Comparison of ENCODE assay signal across 8 cellular contexts in the genomic region with DNA sequence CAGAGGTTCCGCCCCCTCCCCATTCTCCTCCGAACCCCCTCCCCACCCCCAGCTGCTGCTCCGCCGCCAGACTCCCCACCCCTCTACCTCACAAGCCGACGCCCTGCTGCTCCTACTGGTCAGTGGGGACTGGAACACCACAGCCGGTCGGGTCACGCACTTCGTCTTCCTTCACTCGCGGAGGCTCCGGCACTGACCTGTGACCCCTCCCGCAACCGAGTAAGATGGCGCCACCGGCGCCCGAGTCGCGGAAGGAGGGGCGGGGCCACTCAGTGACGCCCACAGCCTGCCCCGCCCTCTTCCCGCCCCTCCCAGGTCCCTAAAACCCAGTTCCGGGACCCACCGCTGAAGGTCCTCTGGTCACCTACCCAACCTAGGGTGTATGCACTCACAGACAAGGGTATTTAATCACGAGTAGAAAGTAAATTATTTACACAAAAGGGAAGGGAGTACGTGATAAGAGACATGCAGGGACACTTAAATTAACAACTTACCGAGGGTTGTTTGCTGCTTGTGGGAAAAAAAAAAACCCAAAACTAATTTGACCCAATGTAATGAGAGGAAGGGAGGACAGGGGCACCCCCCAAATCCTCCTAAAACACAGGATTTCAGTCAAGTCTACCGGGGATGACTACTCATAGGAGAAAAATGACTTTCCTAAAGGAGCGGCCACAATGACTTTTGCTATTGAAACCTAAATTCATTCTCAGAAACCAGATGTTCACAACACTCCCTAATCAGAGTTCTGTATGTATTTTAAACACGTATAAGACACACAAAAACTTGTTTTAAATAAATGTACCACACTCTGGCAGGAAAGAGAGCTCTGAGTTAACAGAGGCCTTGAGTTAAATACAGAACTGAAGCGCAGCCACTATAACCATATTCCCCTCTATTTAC. TPM values are rescaled to one million over a fixed set of nuclear protein-coding genes. Genes with fewer than 3 reads are reported as not detected.
DNase-seq lines count a peak whose midpoint lies in the region; ATAC-seq and TF ChIP-seq lines count a peak whose summit lies in the region.

Gene RIT1 (minus strand): TSS at position 194 of the 900 bp plus-strand sequence. CDS start 588 bp downstream, outside the sequence.

- H3K27ac ChIP-seq in RWPE2 (ENCODE audit: poor library complexity, severe bottlenecking) = peak within 1 kb of the TSS; percentile 73

- H3K36me3 Mint-ChIP-seq in activated T-helper 2 cell treated with anti-CD3 and anti-CD28 coated beads, Interferon-gamma antibody, Interleukin-2, Interleukin-4, amounts not matched to agents 10 μg/mL and 5 μg/mL and 100 μg/mL, durations not matched to agents 14 hours and 24 hours and 36 hours (ENCODE audit: low read depth) = peaks cover 78% of the 10 kb centered on the region
- peaks cover 0 to 85% (median 7%) of the 10 kb centered on the region in 3 donors for H3K36me3 Mint-ChIP-seq in naive thymus-derived CD8-positive, alpha-beta T cell

- peak; percentile 50 for DNase-seq in DMS79 (lab: John Stamatoyannopoulos, UW)
- peak; percentile 79 for DNase-seq in KBM-7
- peak; percentile 80 for DNase-seq in RWPE2 (ENCODE audit: low spot score)
- peak; percentile 79 for DNase-seq in activated T-helper 2 cell treated with anti-CD3 and anti-CD28 coated beads, Interferon-gamma antibody, Interleukin-2, Interleukin-4, amounts not matched to agents 10 μg/mL and 5 μg/mL and 100 μg/mL, durations not matched to agents 14 hours and 24 hours and 36 hours (ENCODE audit: low spot score)
- peak; percentile 82 for DNase-seq in fibroblast of peridontal ligament (ENCODE audit: extremely low read depth)
- DNase-seq in naive thymus-derived CD8-positive, alpha-beta T cell = peak; percentile 66 to 91 (median 79)
- DNase-seq in stimulated activated naive CD4-positive, alpha-beta T cell (lab: John Stamatoyannopoulos, UW) = peak; percentile 62 to 83 (median 78)

- intact Hi-C loops in activated T-helper 2 cell treated with anti-CD3 and anti-CD28 coated beads, Interferon-gamma antibody, Interleukin-2, Interleukin-4, amounts not matched to agents 10 μg/mL and 5 μg/mL and 100 μg/mL, durations not matched to agents 14 hours and 24 hours and 36 hours (cut with micrococcal nuclease) = loop anchor here (1.0 to 2.0 kb wide), 2 partner anchors 52 to 65 kb away; partner anchors contain the start of gene SYT11

- H3K9me3 ChIP-seq in RWPE2 (ENCODE audit: severe bottlenecking) = no peaks in the 10 kb centered on the region

- peak within 1 kb of the TSS; percentile 36 for H3K4me3 ChIP-seq in RWPE2 (ENCODE audit: severe bottlenecking)

- H3K4me3 Mint-ChIP-seq in activated T-helper 2 cell treated with anti-CD3 and anti-CD28 coated beads, Interferon-gamma antibody, Interleukin-2, Interleukin-4, amounts not matched to agents 10 μg/mL and 5 μg/mL and 100 μg/mL, durations not matched to agents 14 hours and 24 hours and 36 hours (ENCODE audit: low read depth) = peak within 1 kb of the TSS; percentile 92
- H3K4me3 Mint-ChIP-seq in naive thymus-derived CD8-positive, alpha-beta T cell = peak within 1 kb of the TSS; percentile 95 to 100 (median 98)

- ATAC-seq in GM21619 (IDR thresholded peaks at IDR 0.05; ENCODE audit: unreplicated experiment) (peak; percentile 74), RWPE2 (ENCODE audit: low read depth) (peak; percentile 86)
- ATAC-seq in naive thymus-derived CD8-positive, alpha-beta T cell = peak; percentile 95 to 97

- in situ Hi-C loops in KBM-7 (cut with MboI; ENCODE audit: low pct_unique_long_range_greater_than_20kb, low sequenced_read_pairs) = no loop called here

- peaks cover 8% of the 10 kb centered on the region for H3K4me1 ChIP-seq in RWPE2 (ENCODE audit: insufficient read depth, poor library complexity, severe bottlenecking)

- peaks cover 85% of the 10 kb centered on the region for H3K36me3 ChIP-seq in RWPE2 (ENCODE audit: low read depth)

- H3K4me1 Mint-ChIP-seq in activated T-helper 2 cell treated with anti-CD3 and anti-CD28 coated beads, Interferon-gamma antibody, Interleukin-2, Interleukin-4, amounts not matched to agents 10 μg/mL and 5 μg/mL and 100 μg/mL, durations not matched to agents 14 hours and 24 hours and 36 hours (ENCODE audit: low read depth) = peaks cover 17% of the 10 kb centered on the region
- H3K4me1 Mint-ChIP-seq in naive thymus-derived CD8-positive, alpha-beta T cell = peaks cover 13 to 33% (median 26%) of the 10 kb centered on the region in 4 donors

- POLR2A ChIA-PET in naive thymus-derived CD8-positive, alpha-beta T cell (lab: Charles Lee) = interaction anchor here (0.8 kb wide), 1 partner anchor 79 kb away, joined by 3 read pairs; no protein-coding TSS in a partner anchor

- no peaks in the 10 kb centered on the region for H3K9me3 Mint-ChIP-seq in activated T-helper 2 cell treated with anti-CD3 and anti-CD28 coated beads, Interferon-gamma antibody, Interleukin-2, Interleukin-4, amounts not matched to agents 10 μg/mL and 5 μg/mL and 100 μg/mL, durations not matched to agents 14 hours and 24 hours and 36 hours
- H3K9me3 Mint-ChIP-seq in naive thymus-derived CD8-positive, alpha-beta T cell = no peaks in the 10 kb centered on the region

- no peaks in the 10 kb centered on the region for H3K27me3 Mint-ChIP-seq in activated T-helper 2 cell treated with anti-CD3 and anti-CD28 coated beads, Interferon-gamma antibody, Interleukin-2, Interleukin-4, amounts not matched to agents 10 μg/mL and 5 μg/mL and 100 μg/mL, durations not matched to agents 14 hours and 24 hours and 36 hours (ENCODE audit: low read depth)
- no peaks in the 10 kb centered on the region for H3K27me3 Mint-ChIP-seq in naive thymus-derived CD8-positive, alpha-beta T cell

- no peaks in the 10 kb centered on the region for H3K27me3 ChIP-seq in RWPE2 (ENCODE audit: insufficient read depth, poor library complexity, severe bottlenecking)

- H3K27ac Mint-ChIP-seq in activated T-helper 2 cell treated with anti-CD3 and anti-CD28 coated beads, Interferon-gamma antibody, Interleukin-2, Interleukin-4, amounts not matched to agents 10 μg/mL and 5 μg/mL and 100 μg/mL, durations not matched to agents 14 hours and 24 hours and 36 hours = peak within 1 kb of the TSS; percentile 94
- peak within 1 kb of the TSS; percentile 84 to 99 (median 98) for H3K27ac Mint-ChIP-seq in naive thymus-derived CD8-positive, alpha-beta T cell

- no peak for TF ChIP-seq CTCF in RWPE2 (IDR thresholded peaks at IDR 0.05; ENCODE audit: poor library complexity, severe bottlenecking)

RNA-seq across cellular contexts. Expression of gene RIT1, which starts in this region (rescaled TPM):
- total RNA-seq in activated T-helper 2 cell treated with anti-CD3 and anti-CD28 coated beads, Interferon-gamma antibody, Interleukin-2, Interleukin-4, amounts not matched to agents 10 μg/mL and 5 μg/mL and 100 μg/mL, durations not matched to agents 14 hours and 24 hours and 36 hours = 20.0 and 27.0 TPM in 2 replicates
- 10 to 100 TPM; 39.2 to 42.5 TPM for total RNA-seq in naive thymus-derived CD8-positive, alpha-beta T cell
- polyA plus RNA-seq in naive thymus-derived CD8-positive, alpha-beta T cell = 10 to 100 TPM; 16.4 to 18.0 (median 17.0) TPM

Comparison
In these comparisons a context has a peak if more than half of its experiments do, and no peak if none do; other contexts are left out.
1. Peak in every context shown above with its lines: DNase-seq, ATAC-seq, H3K4me3 ChIP-seq and H3K27ac ChIP-seq.